8 cellular contexts compared by ENCODE assay signal in genomic region chr11:68009391-68010000, GRCh38. TPM values are rescaled to one million over a fixed set of nuclear protein-coding genes. Genes with fewer than 3 reads are reported as not detected.
DNase-seq lines count a peak whose midpoint lies in the region; ATAC-seq and TF ChIP-seq lines count a peak whose summit lies in the region.

No MANE protein-coding gene starts in this region.

- TF ChIP-seq CTCF in esophagus squamous epithelium (IDR thresholded peaks at IDR 0.05), result peak in 1 of 6 experiments; percentile 12
- no peak for TF ChIP-seq CTCF in gastrocnemius medialis (IDR thresholded peaks at IDR 0.05 in 4 of 5, conservative IDR thresholded peaks at IDR 0.05 in 1 of 5)
- no peak for TF ChIP-seq CTCF in lower leg skin (IDR thresholded peaks at IDR 0.05)

- peaks cover 19% of the 10 kb centered on the region for H3F3A ChIP-seq in GM23248 (ENCODE audit: insufficient read depth)

- in situ Hi-C loops in GM23248 (cut with MboI) (no loop called here), gastrocnemius medialis (cut with MboI; ENCODE audit: low sequenced_read_pairs in 4 of 4) (no loop called here)

- H3K4me3 ChIP-seq in GM23248 (peak overlapping the region; percentile 80), esophagus squamous epithelium (peak overlapping the region in 3 of 4 donors; percentile 35 to 61 (median 42)), gastrocnemius medialis (peak overlapping the region in 1 of 4 donors; percentile 39), lower leg skin (ENCODE audit: low read depth, poor library complexity, severe bottlenecking) (no peak overlapping the region)

- intact Hi-C loops in esophagus squamous epithelium (cut with DNase I) (loop anchor here (10.0 kb wide), 1 partner anchor 205 kb away; the partner anchor contains the start of gene KMT5B), gastrocnemius medialis (cut with DNase I; ENCODE audit: low total_unique reads) (no loop called here), lower leg skin (cut with DNase I; ENCODE audit: low total_unique reads) (no loop called here)

- no peaks in the 10 kb centered on the region for H4K20me1 ChIP-seq in GM23248 (ENCODE audit: insufficient read depth)

- no peaks in the 10 kb centered on the region for H3K36me3 ChIP-seq in GM23248 (ENCODE audit: low read depth)
- H3K36me3 ChIP-seq in esophagus squamous epithelium, result no peaks in the 10 kb centered on the region
- H3K36me3 ChIP-seq in gastrocnemius medialis, result no peaks in the 10 kb centered on the region

- H3K79me2 ChIP-seq in GM23248 (ENCODE audit: insufficient read depth), result peaks cover 28% of the 10 kb centered on the region

- no peaks in the 10 kb centered on the region for H3K9me3 ChIP-seq in GM23248 (ENCODE audit: low read depth)
- no peaks in the 10 kb centered on the region for H3K9me3 ChIP-seq in esophagus squamous epithelium
- no peaks in the 10 kb centered on the region for H3K9me3 ChIP-seq in gastrocnemius medialis

- no peak for ATAC-seq in gastrocnemius medialis
- no peak for ATAC-seq in HG03135 (IDR thresholded peaks at IDR 0.05; ENCODE audit: unreplicated experiment)
- ATAC-seq in HG03159 (IDR thresholded peaks at IDR 0.05; ENCODE audit: unreplicated experiment), result no peak

- 66 to 68% methylated on average over 11 of the region's 11 CpGs for WGBS in GM23248 (ENCODE audit: low coverage in 1 of 2, low lambda C conversion rate in 2 of 2, missing lambda C conversion rate in 2 of 2), 2 experiments
- WGBS in esophagus squamous epithelium, 2 donors, result 59 to 68% methylated on average over 10 to 11 of the region's 11 CpGs
- WGBS in lower leg skin, 2 donors, result 74 to 79% methylated on average over 11 of the region's 11 CpGs

- no peaks in the 10 kb centered on the region for H3K27me3 ChIP-seq in GM23248 (replicated peaks; ENCODE audit: insufficient read depth)
- no peaks in the 10 kb centered on the region for H3K27me3 ChIP-seq in esophagus squamous epithelium
- no peaks in the 10 kb centered on the region for H3K27me3 ChIP-seq in gastrocnemius medialis

- H3K9me2 ChIP-seq in GM23248 (ENCODE audit: insufficient read depth), result no peaks in the 10 kb centered on the region

- H3K27ac ChIP-seq in GM23248 (peak overlapping the region; percentile 99), esophagus squamous epithelium (peak overlapping the region; percentile 64 to 95 (median 80)), gastrocnemius medialis (peak overlapping the region; percentile 73 to 79 (median 76))

- peaks cover 44% of the 10 kb centered on the region for H3K4me1 ChIP-seq in GM23248 (ENCODE audit: insufficient read depth)
- peaks cover 29 to 66% (median 41%) of the 10 kb centered on the region in 3 donors for H3K4me1 ChIP-seq in esophagus squamous epithelium
- H3K4me1 ChIP-seq in gastrocnemius medialis, result peaks cover 7 to 18% of the 10 kb centered on the region in 2 donors

- H2AFZ ChIP-seq in GM23248, result no peak overlapping the region

- peak overlapping the region; percentile 93 for H3K4me2 ChIP-seq in GM23248 (ENCODE audit: unreplicated experiment)

- DNase-seq in GM23248 (peak; percentile 56), RKO (ENCODE audit: low spot score) (peak; percentile 53), esophagus squamous epithelium (lab: John Stamatoyannopoulos, UW) (no peak), gastrocnemius medialis (no peak), lower leg skin (ENCODE audit: low spot score in 2 of 2) (no peak)
- no peak for DNase-seq in activated CD8-positive, alpha-beta memory T cell treated with anti-CD3 and anti-CD28 coated beads, Interleukin-2, amount 50 U/mL, for 4 hours

- peak overlapping the region; percentile 96 for H3K9ac ChIP-seq in GM23248

- no peak for TF ChIP-seq POLR2A in esophagus squamous epithelium (IDR thresholded peaks at IDR 0.05)
- no peak for TF ChIP-seq POLR2A in gastrocnemius medialis (IDR thresholded peaks at IDR 0.05)
- no peak for TF ChIP-seq POLR2A in lower leg skin (IDR thresholded peaks at IDR 0.05)

RNA-seq across cellular contexts. Expression of gene ALDH3B1, which starts 0.6 kb away (rescaled TPM):
- total RNA-seq in GM23248 (2014; rRNA removed; shearing (Covaris generic)), result 63.9 and 70.7 TPM in 2 replicates
- 42.7 and 43.4 TPM in 2 replicates for polyA plus RNA-seq in GM23248 (2016; fragmentation: Nextera tagmentation; extraction: Ambion mirVana)
- total RNA-seq in esophagus squamous epithelium, result 10 to 100 TPM in 2 of 4 donors, 1 to 10 TPM in 2; 1.6 to 15.7 (median 8.0) TPM
- total RNA-seq in gastrocnemius medialis, result 1 to 10 TPM; 2.2 to 5.1 (median 3.6) TPM
- total RNA-seq in lower leg skin, result 10 to 100 TPM in 1 of 4 donors, 1 to 10 TPM in 3; 5.4 to 11.6 (median 6.4) TPM

RNA-seq across cellular contexts. Expression of gene UNC93B1, which starts 5.6 kb away (rescaled TPM):
- total RNA-seq in GM23248 (2014; rRNA removed; shearing (Covaris generic)), result 37.7 and 41.1 TPM in 2 replicates
- polyA plus RNA-seq in GM23248 (2016; fragmentation: Nextera tagmentation; extraction: Ambion mirVana), result 20.9 and 24.6 TPM in 2 replicates
- 10 to 100 TPM; 13.5 to 38.0 (median 31.5) TPM for total RNA-seq in esophagus squamous epithelium
- total RNA-seq in gastrocnemius medialis, result 1 to 10 TPM; 5.4 to 8.8 (median 6.4) TPM
- 10 to 100 TPM; 29.2 to 47.2 (median 44.3) TPM for total RNA-seq in lower leg skin

RNA-seq across cellular contexts. Expression of gene NDUFS8, which starts 21.0 kb away (rescaled TPM):
- 114 and 117 TPM in 2 replicates for total RNA-seq in GM23248 (2014; rRNA removed; shearing (Covaris generic))
- polyA plus RNA-seq in GM23248 (2016; fragmentation: Nextera tagmentation; extraction: Ambion mirVana), result 219 and 230 TPM in 2 replicates
- total RNA-seq in esophagus squamous epithelium (100 to 1,000 TPM; 112 to 192 (median 135) TPM), gastrocnemius medialis (100 to 1,000 TPM; 242 to 432 (median 307) TPM), lower leg skin (100 to 1,000 TPM; 136 to 206 (median 159) TPM)

RNA-seq across cellular contexts. Expression of gene TCIRG1, which starts 29.3 kb away (rescaled TPM):
- 118 and 146 TPM in 2 replicates for total RNA-seq in GM23248 (2014; rRNA removed; shearing (Covaris generic))
- polyA plus RNA-seq in GM23248 (2016; fragmentation: Nextera tagmentation; extraction: Ambion mirVana), result 65.8 and 75.9 TPM in 2 replicates
- total RNA-seq in esophagus squamous epithelium, result 10 to 100 TPM; 46.6 to 70.5 (median 63.5) TPM
- 10 to 100 TPM; 13.4 to 24.5 (median 14.1) TPM for total RNA-seq in gastrocnemius medialis
- total RNA-seq in lower leg skin, result 10 to 100 TPM; 29.6 to 57.1 (median 34.8) TPM

Comparison
In these comparisons a context has a peak if more than half of its experiments do, and no peak if none do; other contexts are left out.
1. DNase-seq: peak in GM23248 (single experiment) and RKO (single experiment); none in esophagus squamous epithelium (single experiment), gastrocnemius medialis (0 of 2), lower leg skin (0 of 2) and activated CD8-positive, alpha-beta memory T cell treated with anti-CD3 and anti-CD28 coated beads, Interleukin-2, amount 50 U/mL, for 4 hours (single experiment).
2. Peak in every context shown above with its lines, with median percentiles within 50 percentile points of each other: H3K27ac ChIP-seq.